In genomic region chr1:166570954-166571353, GRCh38 we compare ENCODE assay signal across 35 cellular contexts.
"Had no signal": no experiment of that assay in that cellular context is flagged by ENCODE, and none has a peak within 500 bp of the region (broad histone marks: within the 10 kb centered on the region; RNA-seq: fewer than 3 reads in every experiment).

No MANE protein-coding gene starts in this region.

- H3K27me3 ChIP-seq: MG63 had no signal

- H3K9me3 ChIP-seq: MG63 had no signal

- DNase-seq: Karpas-422, Kasumi-1, KG1, MG63, MM.1S, MV-4-11, NCI-H1048, NCI-H1092, NCI-H1092 treated with DMSO at 0.1 percent for 48 hours, NCI-H1105, NCI-H1105 treated with DMSO at 0.1 percent for 48 hours, NCI-H1417, NCI-H1417 treated with DMSO at 0.1 percent for 48 hours, NCI-H1436, NCI-H1436 treated with DMSO at 0.1 percent for 48 hours, NCI-H146, NCI-H1694, NCI-H1694 treated with DMSO at 0.1 percent for 48 hours, NCI-H187, NCI-H187 treated with DMSO at 0.1 percent for 48 hours, NCI-H1930, NCI-H2029, NCI-H2029 treated with DMSO at 0.1 percent for 48 hours, NCI-H2081, NCI-H2081 treated with DMSO at 0.1 percent for 48 hours, NCI-H2107, NCI-H2171, NCI-H2171 treated with DMSO at 0.1 percent for 48 hours, NCI-H2227 treated with DMSO at 0.1 percent for 48 hours, NCI-H226, NCI-H345, NCI-H446, NCI-H446 treated with DMSO at 0.1 percent for 48 hours, NCI-H510A had no signal

- H3K36me3 ChIP-seq: MG63 had no signal

- H3K27ac ChIP-seq: KMS-11 had no signal

- H3K4me3 ChIP-seq: MG63 had no signal
